11 cellular contexts compared by ENCODE assay signal in the genomic region with DNA sequence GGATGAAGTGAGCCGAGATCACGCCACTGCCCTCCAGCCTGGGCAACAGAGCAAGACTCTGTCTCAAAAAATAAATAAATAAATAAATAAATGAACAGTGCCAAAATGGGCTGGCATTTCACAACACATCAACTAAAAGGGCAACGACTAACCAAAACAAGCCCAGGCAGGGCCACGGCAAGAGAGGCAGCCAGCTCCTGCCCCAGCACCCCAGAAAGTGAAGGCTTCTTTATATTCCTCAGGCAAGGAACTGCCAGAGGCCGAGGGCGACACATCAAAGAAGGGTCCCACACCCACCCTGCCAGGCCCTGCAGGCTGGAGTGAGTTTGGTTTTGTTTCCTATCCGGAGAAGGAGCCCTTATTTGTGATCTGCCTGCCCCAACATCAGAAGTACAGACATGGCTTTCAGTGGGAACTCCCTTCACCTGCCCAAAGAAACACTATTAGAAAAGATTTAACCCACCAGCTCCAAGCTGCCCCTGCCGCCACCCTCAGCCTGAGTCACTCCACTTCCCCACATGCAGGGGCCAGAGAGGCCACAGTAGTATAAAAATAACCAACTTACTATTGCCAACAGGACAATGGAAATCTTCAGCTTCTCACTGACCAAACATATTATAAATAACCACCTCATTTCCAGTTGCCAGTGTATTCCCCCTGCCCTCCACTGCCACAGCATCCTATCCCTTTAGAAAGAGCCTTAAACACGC. TPM values are rescaled to one million over a fixed set of nuclear protein-coding genes. Genes with fewer than 3 reads are reported as not detected.
DNase-seq lines count a peak whose midpoint lies in the region; FAIRE-seq and TF ChIP-seq lines count a peak whose summit lies in the region.
"Had no signal": no experiment of that assay in that cellular context is flagged by ENCODE, and none has a peak within 500 bp of the region (broad histone marks: within the 10 kb centered on the region; RNA-seq: fewer than 3 reads in every experiment).

No MANE protein-coding gene starts in this region.

- peaks cover 21% of the 10 kb centered on the region for H3K4me1 Mint-ChIP-seq in nephron progenitor cell

- TF ChIP-seq POLR2A in esophagus squamous epithelium (IDR thresholded peaks at IDR 0.05), result no peak

- no peaks in the 10 kb centered on the region for H3K9me3 ChIP-seq in esophagus squamous epithelium

- intact Hi-C loops in esophagus squamous epithelium (cut with DNase I), result loop anchor here (5.0 kb wide), 1 partner anchor 58 kb away; a partner anchor contains a TSS

- WGBS in esophagus squamous epithelium, 2 donors, result 31 to 41% methylated on average over 8 to 9 of the region's 9 CpGs

- H3K36me3 Mint-ChIP-seq in nephron progenitor cell (ENCODE audit: low read depth), result peaks cover 44% of the 10 kb centered on the region

- DNase-seq in EL (peak; percentile 35), RPMI7951 (ENCODE audit: low read depth) (peak; percentile 57), esophagus squamous epithelium (lab: John Stamatoyannopoulos, UW) (no peak), nephron progenitor cell (no peak), inferior parietal cortex (ENCODE audit: extremely low spot score) (no peak), urothelium cell line (ENCODE audit: low spot score) (no peak), OCI-M2 (lab: John Stamatoyannopoulos, UW; ENCODE audit: unreplicated experiment) (no peak), GDM1 (lab: John Stamatoyannopoulos, UW) (no peak)
- DNase-seq: cerebellar nuclear complex had no signal

- H3K27ac ChIP-seq in esophagus squamous epithelium, result peak overlapping the region; percentile 32 to 75 (median 70)

- H3K27me3 Mint-ChIP-seq in nephron progenitor cell (ENCODE audit: low read depth, poor library complexity), result no peaks in the 10 kb centered on the region

- TF ChIP-seq CTCF in esophagus squamous epithelium (IDR thresholded peaks at IDR 0.05) (no peak), nephron progenitor cell (IDR thresholded peaks at IDR 0.05) (no peak)

- H3K4me1 ChIP-seq in esophagus squamous epithelium, result peaks cover 12 to 78% (median 39%) of the 10 kb centered on the region in 3 donors

- peaks cover 0 to 10% (median 0%) of the 10 kb centered on the region in 3 donors for H3K36me3 ChIP-seq in esophagus squamous epithelium

- H3K4me3 ChIP-seq in esophagus squamous epithelium, result peak overlapping the region in 1 of 4 donors; percentile 36

- H3K27me3 ChIP-seq in esophagus squamous epithelium, result no peaks in the 10 kb centered on the region

- H3K4me3 Mint-ChIP-seq in nephron progenitor cell, result no peak overlapping the region

- H3K9me3 Mint-ChIP-seq in nephron progenitor cell, result peaks cover 24% of the 10 kb centered on the region

- H3K27ac Mint-ChIP-seq in nephron progenitor cell, result peak overlapping the region; percentile 80

- no peak for FAIRE-seq in urothelium cell line (lab: Jason Lieb, UNC)
- FAIRE-seq: D721Med, GM18507 had no signal

RNA-seq across cellular contexts. Expression of a gene that starts 8.0 kb away (rescaled TPM):
- total RNA-seq in RPMI7951 (2014; rRNA removed; shearing (Covaris generic)), result 9.9 and 11.5 TPM in 2 replicates
- total RNA-seq in esophagus squamous epithelium, result 10 to 100 TPM; 18.3 to 43.7 (median 21.2) TPM

RNA-seq across cellular contexts. Expression of a gene that starts 16.6 kb away (rescaled TPM):
- total RNA-seq in RPMI7951 (2014; rRNA removed; shearing (Covaris generic)), result 22.5 and 28.5 TPM in 2 replicates
- total RNA-seq in esophagus squamous epithelium, result 10 to 100 TPM; 14.2 to 38.0 (median 24.4) TPM

RNA-seq across cellular contexts. Expression of a gene that starts 58.4 kb away (rescaled TPM):
- 23.2 and 37.1 TPM in 2 replicates for total RNA-seq in RPMI7951 (2014; rRNA removed; shearing (Covaris generic))
- total RNA-seq in esophagus squamous epithelium, result under 1 TPM; 0.38 to 0.95 (median 0.85) TPM

Comparison
In these comparisons a context has a peak if more than half of its experiments do, and no peak if none do; other contexts are left out.
1. DNase-seq: peak in EL (single experiment) and RPMI7951 (single experiment); none in esophagus squamous epithelium (single experiment), nephron progenitor cell (single experiment), inferior parietal cortex (single experiment), urothelium cell line (single experiment), OCI-M2 (single experiment) and GDM1 (single experiment).
2. RNA of a gene that starts 58.4 kb away (total RNA-seq): 23.2 to 37.1 TPM in RPMI7951; 0.38 to 0.95 TPM in esophagus squamous epithelium; every median in the first group is over 10 times any median in the second.